1 cellular context compared by ENCODE assay signal in genomic region chr3:187080799-187081450, GRCh38.
TF ChIP-seq lines count a peak whose summit lies in the region.

No MANE protein-coding gene starts in this region.

TF ChIP-seq in HepG2, 621 proteins besides CTCF, POLR2A, EP300 and RAD21 (continued from another document and continues in another):
- TF ChIP-seq ARID5B (CRISPR knock-in tag; IDR thresholded peaks at IDR 0.05): peak; percentile 44
- TF ChIP-seq NCOA5 (CRISPR knock-in tag; IDR thresholded peaks at IDR 0.05): no peak
- no peak for TF ChIP-seq CBFB (CRISPR knock-in tag; IDR thresholded peaks at IDR 0.05)
- TF ChIP-seq BHLHE40 (IDR thresholded peaks at IDR 0.05; ENCODE audit: low read length): no peak
- TF ChIP-seq ZNF512 (CRISPR knock-in tag; IDR thresholded peaks at IDR 0.05): no peak
- TF ChIP-seq ZMYM4 (CRISPR knock-in tag; IDR thresholded peaks at IDR 0.05): peak; percentile 90
- TF ChIP-seq AHDC1 (CRISPR knock-in tag; IDR thresholded peaks at IDR 0.05; ENCODE audit: borderline replicate concordance): peak; percentile 61; the same call in 1 of the 2 replicates
- TF ChIP-seq TARDBP (CRISPR knock-in tag; IDR thresholded peaks at IDR 0.05): 0 out of 2 replicates have a peak, but pooled peaks have one; percentile 52
- TF ChIP-seq SSRP1 (CRISPR knock-in tag; IDR thresholded peaks at IDR 0.05): no peak
- peak; percentile 74; the same call in 1 of the 2 replicates for TF ChIP-seq ZBTB38 (CRISPR knock-in tag; IDR thresholded peaks at IDR 0.05)
- TF ChIP-seq ZNF326 (CRISPR knock-in tag; IDR thresholded peaks at IDR 0.05; ENCODE audit: borderline replicate concordance): no peak
- peak; percentile 68; the same call in 1 of the 2 replicates for TF ChIP-seq HOXA3 (CRISPR knock-in tag; IDR thresholded peaks at IDR 0.05)
- TF ChIP-seq NFKBIZ (CRISPR knock-in tag; IDR thresholded peaks at IDR 0.05): no peak
- no peak for TF ChIP-seq EEA1 (CRISPR knock-in tag; IDR thresholded peaks at IDR 0.05; ENCODE audit: borderline replicate concordance)
- TF ChIP-seq ELF1 (CRISPR knock-in tag; IDR thresholded peaks at IDR 0.05): 0 out of 2 replicates have a peak, but pooled peaks have one; percentile 26
- no peak for TF ChIP-seq ARID4A (CRISPR knock-in tag; IDR thresholded peaks at IDR 0.05; ENCODE audit: borderline replicate concordance)
- no peak for TF ChIP-seq CHCHD3 (CRISPR knock-in tag; IDR thresholded peaks at IDR 0.05)
- no peak for TF ChIP-seq MED8 (CRISPR knock-in tag; IDR thresholded peaks at IDR 0.05; ENCODE audit: insufficient replicate concordance)
- TF ChIP-seq ARNT2 (CRISPR knock-in tag; IDR thresholded peaks at IDR 0.05; ENCODE audit: low read depth): no peak
- TF ChIP-seq MIER2 (CRISPR knock-in tag; IDR thresholded peaks at IDR 0.05): no peak
- TF ChIP-seq ZGPAT (CRISPR knock-in tag; IDR thresholded peaks at IDR 0.05): no peak
- no peak for TF ChIP-seq ZNF317 (CRISPR knock-in tag; IDR thresholded peaks at IDR 0.05)
- peak; percentile 73 for TF ChIP-seq FOXA3 (CRISPR knock-in tag; IDR thresholded peaks at IDR 0.05)
- peak; percentile 30; the same call in 1 of the 2 replicates for TF ChIP-seq CREM (IDR thresholded peaks at IDR 0.05)
- no peak for TF ChIP-seq CREM (CRISPR knock-in tag; IDR thresholded peaks at IDR 0.05)
- 0 out of 2 replicates have a peak, but pooled peaks have one; percentile 15 for TF ChIP-seq ZNF574 (CRISPR knock-in tag; IDR thresholded peaks at IDR 0.05)
- TF ChIP-seq RFX5 (IDR thresholded peaks at IDR 0.05; ENCODE audit: low read depth, low read length): no peak
- 0 out of 2 replicates have a peak, but pooled peaks have one; percentile 14 for TF ChIP-seq MIXL1 (CRISPR knock-in tag; IDR thresholded peaks at IDR 0.05)
- no peak for TF ChIP-seq DNMT3B (CRISPR knock-in tag; conservative IDR thresholded peaks at IDR 0.05)
- TF ChIP-seq TFE3 (CRISPR knock-in tag; IDR thresholded peaks at IDR 0.05): 0 out of 2 replicates have a peak, but pooled peaks have one; percentile 28
- TF ChIP-seq FOXP4 (CRISPR knock-in tag; IDR thresholded peaks at IDR 0.05): peak; percentile 39; the same call in 1 of the 2 replicates
